In the genomic region with DNA sequence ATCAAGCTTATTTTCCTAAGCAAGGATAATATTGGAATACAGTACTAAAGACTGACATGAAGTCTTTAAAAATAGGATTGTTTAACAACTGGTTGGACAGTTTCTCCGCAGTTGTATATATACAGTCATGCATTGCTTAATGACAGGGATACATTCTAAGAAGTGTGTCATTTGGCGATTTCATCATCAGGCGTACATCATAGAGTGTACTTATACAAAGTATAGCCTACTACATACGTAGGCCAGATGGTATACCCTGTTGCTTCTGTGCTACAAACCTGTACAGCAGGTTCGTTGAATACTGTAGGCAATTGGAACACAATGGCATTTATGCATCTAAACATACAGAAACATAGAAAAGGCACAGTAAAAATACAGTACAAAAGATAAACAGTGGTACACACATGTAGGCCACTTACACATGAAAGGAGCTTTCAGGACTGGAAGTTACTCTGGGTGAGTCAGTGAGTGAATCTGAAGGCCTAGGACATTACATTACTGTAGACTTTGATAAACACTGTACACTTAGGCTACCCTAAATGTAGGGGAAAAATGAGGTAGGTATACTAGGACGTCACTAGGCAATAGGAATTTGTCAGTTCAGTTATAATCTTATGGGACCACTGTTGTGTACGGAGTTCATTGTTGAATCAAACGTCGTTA, we compare ENCODE assay signal across 18 cellular contexts. TPM values are rescaled to one million over a fixed set of nuclear protein-coding genes. Genes with fewer than 3 reads are reported as not detected.
DNase-seq lines count a peak whose midpoint lies in the region; ATAC-seq and TF ChIP-seq lines count a peak whose summit lies in the region.
"Had no signal": no experiment of that assay in that cellular context is flagged by ENCODE, and none has a peak within 500 bp of the region (broad histone marks: within the 10 kb centered on the region; RNA-seq: fewer than 3 reads in every experiment).

No MANE protein-coding gene starts in this region.

- peak; percentile 56 for ATAC-seq in activated CD4-positive, alpha-beta T cell treated with anti-CD3 and anti-CD28 coated beads for 36 hours
- ATAC-seq in activated B cell treated with CpG ODN at 0.5 μM for 24 hours (ENCODE audit: low read depth), result no peak
- peak; percentile 61 for ATAC-seq in foreskin keratinocyte
- no peak for ATAC-seq in left cardiac atrium
- ATAC-seq: GM12878, Panc1 had no signal

- H3K4me1 ChIP-seq in foreskin keratinocyte, result peaks cover 36% of the 10 kb centered on the region
- H3K4me1 ChIP-seq: prostate gland had no signal

- CTCF ChIA-PET in activated CD4-positive, alpha-beta T cell treated with anti-CD3 and anti-CD28 coated beads for 36 hours (lab: Charles Lee), result interaction anchor here (0.9 to 3.5 kb wide), 6 partner anchors 8 to 219 kb away, joined by 3 to 23 read pairs (median 5); a partner anchor contains a TSS
- CTCF ChIA-PET in activated CD4-positive, alpha-beta T cell treated with anti-CD3 and anti-CD28 coated beads, Interleukin-2, amount 10 ng/mL, durations not matched to agents 7 days and 5 days (lab: Charles Lee), result interaction anchor here (0.6 to 3.1 kb wide), 8 partner anchors 10 to 207 kb away, joined by 3 to 11 read pairs (median 4); no protein-coding TSS in a partner anchor
- CTCF ChIA-PET in activated B cell treated with CpG ODN at 0.5 μM for 24 hours (lab: Charles Lee), result interaction anchor here (0.9 kb wide), 1 partner anchor 23 kb away, joined by 3 read pairs; no protein-coding TSS in a partner anchor

- H3K27me3 ChIP-seq in foreskin keratinocyte, result no peaks in the 10 kb centered on the region
- H3K27me3 ChIP-seq: ascending aorta, neural progenitor cell had no signal

- no peaks in the 10 kb centered on the region for H3K27me3 Mint-ChIP-seq in activated CD4-positive, alpha-beta T cell treated with anti-CD3 and anti-CD28 coated beads for 36 hours
- no peaks in the 10 kb centered on the region for H3K27me3 Mint-ChIP-seq in activated CD4-positive, alpha-beta T cell treated with anti-CD3 and anti-CD28 coated beads, Interleukin-2, amount 10 ng/mL, durations not matched to agents 7 days and 5 days
- no peaks in the 10 kb centered on the region for H3K27me3 Mint-ChIP-seq in activated B cell treated with CpG ODN at 0.5 μM for 24 hours

- peaks cover 82% of the 10 kb centered on the region for H3K4me1 Mint-ChIP-seq in activated CD4-positive, alpha-beta T cell treated with anti-CD3 and anti-CD28 coated beads for 36 hours
- peaks cover 78% of the 10 kb centered on the region for H3K4me1 Mint-ChIP-seq in activated CD4-positive, alpha-beta T cell treated with anti-CD3 and anti-CD28 coated beads, Interleukin-2, amount 10 ng/mL, durations not matched to agents 7 days and 5 days
- H3K4me1 Mint-ChIP-seq in activated B cell treated with CpG ODN at 0.5 μM for 24 hours, result peaks cover 70% of the 10 kb centered on the region

- DNase-seq in activated CD4-positive, alpha-beta T cell treated with anti-CD3 and anti-CD28 coated beads for 36 hours, result no peak
- DNase-seq in activated CD4-positive, alpha-beta T cell treated with anti-CD3 and anti-CD28 coated beads, Interleukin-2, amount 10 ng/mL, durations not matched to agents 7 days and 5 days, result no peak
- DNase-seq in ELR (ENCODE audit: low read depth) (peak; percentile 15), activated B cell treated with CpG ODN at 0.5 μM for 24 hours (no peak), foreskin keratinocyte (no peak), SK-N-DZ (ENCODE audit: low spot score) (no peak), left cardiac atrium (no peak)
- DNase-seq in stimulated activated CD4-positive, alpha-beta T cell treated with anti-CD3 and anti-CD28 coated beads, Interleukin-2, amount 100 ng/mL, for 48 hours, result no peak
- DNase-seq: activated CD4-positive, alpha-beta T cell treated with anti-CD3 and anti-CD28 coated beads for 48 hours; GF-D8; hypothalamus; NCI-H1436; small intestine had no signal

- H3K4me3 Mint-ChIP-seq in activated CD4-positive, alpha-beta T cell treated with anti-CD3 and anti-CD28 coated beads for 36 hours, result peak overlapping the region; percentile 19
- H3K4me3 Mint-ChIP-seq in activated CD4-positive, alpha-beta T cell treated with anti-CD3 and anti-CD28 coated beads, Interleukin-2, amount 10 ng/mL, durations not matched to agents 7 days and 5 days, result no peak overlapping the region
- H3K4me3 Mint-ChIP-seq in activated B cell treated with CpG ODN at 0.5 μM for 24 hours, result no peak overlapping the region
- H3K4me3 Mint-ChIP-seq: neural progenitor cell had no signal

- POLR2A ChIA-PET in activated CD4-positive, alpha-beta T cell treated with anti-CD3 and anti-CD28 coated beads for 36 hours (lab: Charles Lee), result interaction anchor here (0.7 to 1.0 kb wide), 3 partner anchors 12 to 1186 kb away, joined by 5 to 6 read pairs (median 6); no protein-coding TSS in a partner anchor
- POLR2A ChIA-PET in activated CD4-positive, alpha-beta T cell treated with anti-CD3 and anti-CD28 coated beads, Interleukin-2, amount 10 ng/mL, durations not matched to agents 7 days and 5 days (lab: Charles Lee), result no interaction called here
- POLR2A ChIA-PET in activated B cell treated with CpG ODN at 0.5 μM for 24 hours (lab: Charles Lee), result no interaction called here

- H3K27ac ChIP-seq in foreskin keratinocyte, result no peak overlapping the region
- H3K27ac ChIP-seq: ascending aorta, neural progenitor cell, prostate gland had no signal

- intact Hi-C loops in activated CD4-positive, alpha-beta T cell treated with anti-CD3 and anti-CD28 coated beads for 36 hours (cut with DNase I, micrococcal nuclease), result loop anchor here (1.0 to 5.0 kb wide), 2 partner anchors 9 to 128 kb away; a partner anchor contains a TSS
- intact Hi-C loops in activated B cell treated with CpG ODN at 0.5 μM for 24 hours (cut with micrococcal nuclease), result no loop called here
- intact Hi-C loops in left cardiac atrium (cut with DNase I), result no loop called here

- TF ChIP-seq CTCF in activated B cell treated with CpG ODN at 0.5 μM for 24 hours (IDR thresholded peaks at IDR 0.05) (no peak), foreskin keratinocyte (conservative IDR thresholded peaks at IDR 0.05) (no peak)

- peak overlapping the region; percentile 100 for H3K27ac Mint-ChIP-seq in activated CD4-positive, alpha-beta T cell treated with anti-CD3 and anti-CD28 coated beads for 36 hours
- no peak overlapping the region for H3K27ac Mint-ChIP-seq in activated CD4-positive, alpha-beta T cell treated with anti-CD3 and anti-CD28 coated beads, Interleukin-2, amount 10 ng/mL, durations not matched to agents 7 days and 5 days
- H3K27ac Mint-ChIP-seq in activated B cell treated with CpG ODN at 0.5 μM for 24 hours, result peak overlapping the region; percentile 3
- H3K27ac Mint-ChIP-seq: neural progenitor cell had no signal

- peaks cover 4% of the 10 kb centered on the region for H3K9me3 Mint-ChIP-seq in activated CD4-positive, alpha-beta T cell treated with anti-CD3 and anti-CD28 coated beads for 36 hours (ENCODE audit: low read depth)
- H3K9me3 Mint-ChIP-seq in activated CD4-positive, alpha-beta T cell treated with anti-CD3 and anti-CD28 coated beads, Interleukin-2, amount 10 ng/mL, durations not matched to agents 7 days and 5 days, result no peaks in the 10 kb centered on the region
- no peaks in the 10 kb centered on the region for H3K9me3 Mint-ChIP-seq in activated B cell treated with CpG ODN at 0.5 μM for 24 hours
- H3K9me3 Mint-ChIP-seq: neural progenitor cell had no signal

- H3K36me3 Mint-ChIP-seq in activated CD4-positive, alpha-beta T cell treated with anti-CD3 and anti-CD28 coated beads for 36 hours (ENCODE audit: low read depth), result peaks cover 46% of the 10 kb centered on the region
- H3K36me3 Mint-ChIP-seq in activated CD4-positive, alpha-beta T cell treated with anti-CD3 and anti-CD28 coated beads, Interleukin-2, amount 10 ng/mL, durations not matched to agents 7 days and 5 days (ENCODE audit: low read depth), result peaks cover 39% of the 10 kb centered on the region
- peaks cover 29% of the 10 kb centered on the region for H3K36me3 Mint-ChIP-seq in activated B cell treated with CpG ODN at 0.5 μM for 24 hours (ENCODE audit: low read depth)

RNA-seq across cellular contexts. Expression of a gene that starts 20.1 kb away (rescaled TPM):
- 10 to 100 TPM; 51.6 to 63.4 TPM for total RNA-seq in activated CD4-positive, alpha-beta T cell treated with anti-CD3 and anti-CD28 coated beads for 36 hours
- 10 to 100 TPM; 59.2 to 60.1 TPM for total RNA-seq in activated CD4-positive, alpha-beta T cell treated with anti-CD3 and anti-CD28 coated beads, Interleukin-2, amount 10 ng/mL, durations not matched to agents 7 days and 5 days
- total RNA-seq in activated B cell treated with CpG ODN at 0.5 μM for 24 hours (34.9 and 38.3 TPM in 2 replicates), foreskin keratinocyte (15.4 and 16.1 TPM in 2 replicates), left cardiac atrium (10 to 100 TPM; 33.2 to 36.9 TPM)
- 4.4 and 4.7 TPM in 2 replicates for polyA plus RNA-seq in foreskin keratinocyte
- 9.9 and 11.3 TPM in 2 replicates for polyA plus RNA-seq in SK-N-DZ (2014; cell fraction: cytosol; rRNA removed)
- 4.3 TPM in 2 replicates for polyA plus RNA-seq in SK-N-DZ (2014; cell fraction: nucleus; rRNA removed)

Comparison
In these comparisons a context has a peak if more than half of its experiments do, and no peak if none do; other contexts are left out.
1. ATAC-seq: peak in activated CD4-positive, alpha-beta T cell treated with anti-CD3 and anti-CD28 coated beads for 36 hours (single experiment) and foreskin keratinocyte (single experiment); none in activated B cell treated with CpG ODN at 0.5 μM for 24 hours (single experiment) and left cardiac atrium (0 of 2).
2. intact Hi-C loops: an anchor here in activated CD4-positive, alpha-beta T cell treated with anti-CD3 and anti-CD28 coated beads for 36 hours (1.0 to 5.0 kb wide); none called in activated B cell treated with CpG ODN at 0.5 μM for 24 hours and left cardiac atrium.